ENCODE assay signal across 13 cellular contexts in genomic region chr16:84356591-84357116, GRCh38. TPM values are rescaled to one million over a fixed set of nuclear protein-coding genes. Genes with fewer than 3 reads are reported as not detected.
DNase-seq lines count a peak whose midpoint lies in the region; ATAC-seq and TF ChIP-seq lines count a peak whose summit lies in the region.
"Had no signal": no experiment of that assay in that cellular context is flagged by ENCODE, and none has a peak within 500 bp of the region (broad histone marks: within the 10 kb centered on the region; RNA-seq: fewer than 3 reads in every experiment).

No MANE protein-coding gene starts in this region.

- H3K9me3 ChIP-seq in CD4-positive, alpha-beta memory T cell (ENCODE audit: control insufficient read depth in 1 of 2, low read length in 2 of 2): no peaks in the 10 kb centered on the region
- H3K9me3 ChIP-seq: esophagus squamous epithelium had no signal

- CTCF ChIA-PET in Calu3 (lab: Charles Lee): no interaction called here
- CTCF ChIA-PET in CD4-positive, alpha-beta memory T cell (lab: Charles Lee; ENCODE audit: partially characterized antibody): no interaction called here

- no peak for TF ChIP-seq CTCF in Calu3 (IDR thresholded peaks at IDR 0.05; ENCODE audit: unreplicated experiment)
- no peak for TF ChIP-seq CTCF in coronary artery (IDR thresholded peaks at IDR 0.05)

- intact Hi-C loops in Calu3 (cut with micrococcal nuclease; ENCODE audit: unreplicated experiment): no loop called here
- intact Hi-C loops in CD4-positive, alpha-beta memory T cell (cut with micrococcal nuclease): no loop called here

- peak; percentile 42 for DNase-seq in Calu3
- peak; percentile 94 for DNase-seq in NCI-H69 (lab: John Stamatoyannopoulos, UW)
- peak; percentile 64 for DNase-seq in ecto neural progenitor cell (ENCODE audit: low spot score)
- DNase-seq in nucleus accumbens (lab: John Stamatoyannopoulos, UW): peak; percentile 21 to 95 (median 85)
- DNase-seq in stimulated activated naive CD8-positive, alpha-beta T cell treated with anti-CD3 and anti-CD28 coated beads, Interleukin-15, amount 100 ng/mL, for 72 hours: no peak
- no peak for DNase-seq in CD4-positive, alpha-beta memory T cell
- DNase-seq in NCI-H1436 treated with DMSO at 0.1 percent for 48 hours (lab: John Stamatoyannopoulos, UW): no peak
- DNase-seq in coronary artery (ENCODE audit: low spot score): no peak
- DNase-seq: activated CD8-positive, alpha-beta memory T cell treated with anti-CD3 and anti-CD28 coated beads for 24 hours; amniotic stem cell; CD4-positive, alpha-beta T cell; esophagus squamous epithelium; NCI-H510A treated with DMSO at 0.1 percent for 48 hours had no signal

- POLR2A ChIA-PET in CD4-positive, alpha-beta memory T cell (lab: Charles Lee; ENCODE audit: partially characterized antibody): no interaction called here

- ATAC-seq in stimulated activated naive CD8-positive, alpha-beta T cell treated with anti-CD3 and anti-CD28 coated beads, Interleukin-15, amount 100 ng/mL, for 72 hours: no peak

- H3K27me3 Mint-ChIP-seq in Calu3 (ENCODE audit: unreplicated experiment): no peaks in the 10 kb centered on the region
- H3K27me3 Mint-ChIP-seq in stimulated activated naive CD8-positive, alpha-beta T cell treated with anti-CD3 and anti-CD28 coated beads, Interleukin-15, amount 100 ng/mL, for 72 hours: no peaks in the 10 kb centered on the region
- peaks cover 2 to 8% of the 10 kb centered on the region in 2 donors for H3K27me3 Mint-ChIP-seq in CD4-positive, alpha-beta memory T cell

- no peak overlapping the region for H3K4me3 Mint-ChIP-seq in Calu3 (ENCODE audit: low read depth, unreplicated experiment)
- H3K4me3 Mint-ChIP-seq in stimulated activated naive CD8-positive, alpha-beta T cell treated with anti-CD3 and anti-CD28 coated beads, Interleukin-15, amount 100 ng/mL, for 72 hours: no peak overlapping the region
- H3K4me3 Mint-ChIP-seq in CD4-positive, alpha-beta memory T cell: no peak overlapping the region
- H3K4me3 Mint-ChIP-seq: CD4-positive, alpha-beta T cell had no signal

- H3K9me3 Mint-ChIP-seq in Calu3 (ENCODE audit: low read depth, unreplicated experiment): no peaks in the 10 kb centered on the region
- no peaks in the 10 kb centered on the region for H3K9me3 Mint-ChIP-seq in stimulated activated naive CD8-positive, alpha-beta T cell treated with anti-CD3 and anti-CD28 coated beads, Interleukin-15, amount 100 ng/mL, for 72 hours
- H3K9me3 Mint-ChIP-seq in CD4-positive, alpha-beta memory T cell: no peaks in the 10 kb centered on the region
- H3K9me3 Mint-ChIP-seq: CD4-positive, alpha-beta T cell had no signal

- peaks cover 28% of the 10 kb centered on the region for H3K4me1 Mint-ChIP-seq in Calu3 (ENCODE audit: low read depth, unreplicated experiment)
- H3K4me1 Mint-ChIP-seq in stimulated activated naive CD8-positive, alpha-beta T cell treated with anti-CD3 and anti-CD28 coated beads, Interleukin-15, amount 100 ng/mL, for 72 hours: peaks cover 42% of the 10 kb centered on the region
- H3K4me1 Mint-ChIP-seq in CD4-positive, alpha-beta memory T cell: peaks cover 8 to 31% (median 15%) of the 10 kb centered on the region in 4 donors

- peaks cover 4% of the 10 kb centered on the region for H3K36me3 Mint-ChIP-seq in Calu3 (ENCODE audit: insufficient read depth, unreplicated experiment)
- H3K36me3 Mint-ChIP-seq in CD4-positive, alpha-beta memory T cell: no peaks in the 10 kb centered on the region

- BruUV-seq in Calu3 (replicated peaks; lab: Mats Ljungman, UMichigan): no TSS peak

- no peaks in the 10 kb centered on the region for H3K27me3 ChIP-seq in CD4-positive, alpha-beta memory T cell (ENCODE audit: insufficient read depth, low read length)
- H3K27me3 ChIP-seq: esophagus squamous epithelium had no signal

- no peak overlapping the region for H3K27ac ChIP-seq in CD4-positive, alpha-beta memory T cell (ENCODE audit: low read depth, low read length)
- no peak overlapping the region for H3K27ac ChIP-seq in coronary artery

- no peaks in the 10 kb centered on the region for H3K36me3 ChIP-seq in CD4-positive, alpha-beta memory T cell (ENCODE audit: insufficient read depth, low read length)
- H3K36me3 ChIP-seq: esophagus squamous epithelium had no signal

- H3K4me3 ChIP-seq in CD4-positive, alpha-beta memory T cell (ENCODE audit: low read length in 2 of 2): no peak overlapping the region
- no peak overlapping the region for H3K4me3 ChIP-seq in coronary artery
- H3K4me3 ChIP-seq: esophagus squamous epithelium had no signal

- no peak overlapping the region for H3K27ac Mint-ChIP-seq in Calu3 (ENCODE audit: unreplicated experiment)
- H3K27ac Mint-ChIP-seq in stimulated activated naive CD8-positive, alpha-beta T cell treated with anti-CD3 and anti-CD28 coated beads, Interleukin-15, amount 100 ng/mL, for 72 hours: no peak overlapping the region
- no peak overlapping the region for H3K27ac Mint-ChIP-seq in CD4-positive, alpha-beta memory T cell
- H3K27ac Mint-ChIP-seq: CD4-positive, alpha-beta T cell had no signal

- H3K4me1 ChIP-seq in CD4-positive, alpha-beta memory T cell (ENCODE audit: insufficient read depth, low read length): peaks cover 11% of the 10 kb centered on the region

RNA-seq across cellular contexts. Expression of gene ATP2C2, which starts 11.7 kb away (rescaled TPM):
- 30.5 and 33.9 TPM in 2 replicates for total RNA-seq in Calu3 (2022)
- total RNA-seq in CD4-positive, alpha-beta memory T cell: not detected
- not detected for polyA plus RNA-seq in CD4-positive, alpha-beta memory T cell
- total RNA-seq: CD4-positive, alpha-beta T cell had no signal

Comparison
In these comparisons a context has a peak if more than half of its experiments do, and no peak if none do; other contexts are left out.
1. DNase-seq: peak in Calu3 (single experiment), NCI-H69 (single experiment), ecto neural progenitor cell (single experiment) and nucleus accumbens (56 of 56); none in stimulated activated naive CD8-positive, alpha-beta T cell treated with anti-CD3 and anti-CD28 coated beads, Interleukin-15, amount 100 ng/mL, for 72 hours (0 of 2), CD4-positive, alpha-beta memory T cell (0 of 5), NCI-H1436 treated with DMSO at 0.1 percent for 48 hours (single experiment) and coronary artery (single experiment).
2. RNA of gene ATP2C2, which starts 11.7 kb away (total RNA-seq): 30.5 to 33.9 TPM in Calu3; not detected in CD4-positive, alpha-beta memory T cell; every median in the first group is over 10 times any median in the second.